In genomic region chr5:3389471-3390026, GRCh38 we compare ENCODE assay signal across 21 cellular contexts.
"Had no signal": no experiment of that assay in that cellular context is flagged by ENCODE, and none has a peak within 500 bp of the region (broad histone marks: within the 10 kb centered on the region; RNA-seq: fewer than 3 reads in every experiment).

No MANE protein-coding gene starts in this region.

- H3K4me3 ChIP-seq: colonic mucosa, left lung, sigmoid colon, upper lobe of right lung had no signal

- H3K9me3 ChIP-seq: colonic mucosa, left lung, neutrophil, sigmoid colon, upper lobe of right lung had no signal

- H3K27ac ChIP-seq: brain microvascular endothelial cell, colonic mucosa, left lung, neutrophil, parathyroid adenoma, sigmoid colon, upper lobe of right lung had no signal

- DNase-seq: activated CD8-positive, alpha-beta memory T cell treated with anti-CD3 and anti-CD28 coated beads for 24 hours; activated CD8-positive, alpha-beta memory T cell treated with anti-CD3 and anti-CD28 coated beads, Interleukin-2, amount 50 U/mL, for 48 hours; activated effector memory CD4-positive, alpha-beta T cell treated with anti-CD3 and anti-CD28 coated beads, Interleukin-2, amount 50 U/mL, for 16 hours; activated naive CD4-positive, alpha-beta T cell treated with anti-CD3 and anti-CD28 coated beads, Interleukin-2, amount 50 U/mL, for 16 hours; activated T-cell treated with anti-CD3 and anti-CD28 coated beads, Interleukin-2, amount 50 U/mL, for 48 hours; aorta; brain microvascular endothelial cell; colonic mucosa; kidney; left lung; mesenchymal stem cell; naive thymus-derived CD8-positive, alpha-beta T cell; sigmoid colon; stimulated activated CD4-positive, alpha-beta T cell treated with anti-CD3 and anti-CD28 coated beads, Interleukin-4, amount 100 ng/mL, for 24 hours; T-helper 1 cell; T-helper 9 cell; upper lobe of right lung had no signal

- H3K79me2 ChIP-seq: parathyroid adenoma had no signal

- H3K27me3 ChIP-seq: brain microvascular endothelial cell, colonic mucosa, left lung, neutrophil, upper lobe of right lung had no signal

- H2AFZ ChIP-seq: parathyroid adenoma had no signal

- ATAC-seq: left lung; naive thymus-derived CD8-positive, alpha-beta T cell; SK-N-SH treated with all-trans-retinoic acid at 6 μM for 48 hours; stimulated activated effector memory CD8-positive, alpha-beta T cell treated with anti-CD3 and anti-CD28 coated beads, Interleukin-12 subunit alpha, Interleukin-12 subunit beta, amount 100 ng/mL, for 72 hours; upper lobe of right lung had no signal

- H3K36me3 ChIP-seq: brain microvascular endothelial cell, colonic mucosa, left lung, neutrophil, sigmoid colon, upper lobe of right lung had no signal

- H3K4me1 ChIP-seq: colonic mucosa, left lung, parathyroid adenoma, sigmoid colon, upper lobe of right lung had no signal

- H3K9ac ChIP-seq: parathyroid adenoma had no signal
